Comparison of ENCODE assay signal across 26 cellular contexts in the genomic region with DNA sequence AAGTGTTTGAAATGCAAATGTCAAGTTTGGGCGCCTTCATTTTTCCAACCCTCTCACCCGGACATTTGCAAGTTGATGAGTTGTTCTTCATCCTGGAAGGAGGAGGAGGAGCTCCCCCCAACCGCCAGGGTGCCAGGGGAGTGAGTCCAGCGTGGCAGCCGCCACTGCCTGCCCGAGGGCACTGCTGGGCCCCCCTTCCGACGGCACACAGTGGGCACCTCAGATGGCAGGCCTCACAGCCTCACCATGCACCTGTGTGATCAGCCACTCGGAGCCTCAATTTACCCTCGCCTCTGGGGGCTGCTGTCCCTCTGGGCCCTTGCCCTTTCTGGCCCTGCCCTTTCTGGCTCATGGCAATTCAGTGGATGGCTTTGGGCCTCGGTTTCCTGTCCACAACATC. TPM values are rescaled to one million over a fixed set of nuclear protein-coding genes. Genes with fewer than 3 reads are reported as not detected.
DNase-seq lines count a peak whose midpoint lies in the region; ATAC-seq and TF ChIP-seq lines count a peak whose summit lies in the region.
"Had no signal": no experiment of that assay in that cellular context is flagged by ENCODE, and none has a peak within 500 bp of the region (broad histone marks: within the 10 kb centered on the region; RNA-seq: fewer than 3 reads in every experiment).

No MANE protein-coding gene starts in this region.

- no peak overlapping the region for H3K27ac Mint-ChIP-seq in endodermal cell
- H3K27ac Mint-ChIP-seq: activated CD4-positive, alpha-beta memory T cell treated with anti-CD3 and anti-CD28 coated beads for 36 hours; natural killer cell treated with Interleukin-12 subunit alpha and Interleukin-12 subunit beta and Interleukin-15 and Interleukin-18, amount 100 ng/mL, for 72 hours had no signal

- no peak for ATAC-seq in HG02571 (IDR thresholded peaks at IDR 0.05; ENCODE audit: unreplicated experiment)
- ATAC-seq: GM12878, mucosa of descending colon had no signal

- H3K27ac ChIP-seq in endodermal cell (ENCODE audit: low read depth, low read length) (no peak overlapping the region), stomach (no peak overlapping the region), esophagus squamous epithelium (no peak overlapping the region)
- H3K27ac ChIP-seq: breast epithelium, lower lobe of right lung, ovary, transverse colon had no signal

- H3K27me3 Mint-ChIP-seq in endodermal cell (ENCODE audit: insufficient read depth), result peaks cover 25% of the 10 kb centered on the region

- no peaks in the 10 kb centered on the region; the same call in 1 of the 2 replicates for H3K27me3 ChIP-seq in H7 (ENCODE audit: control insufficient read depth, insufficient read depth, low read length)
- H3K27me3 ChIP-seq in endodermal cell (ENCODE audit: control insufficient read depth, insufficient read depth, low read length, poor library complexity, severe bottlenecking), result no peaks in the 10 kb centered on the region
- H3K27me3 ChIP-seq in stomach, result peaks cover 0 to 10% (median 0%) of the 10 kb centered on the region in 3 donors
- H3K27me3 ChIP-seq in esophagus squamous epithelium, result peaks cover 0 to 32% (median 0%) of the 10 kb centered on the region in 4 donors
- H3K27me3 ChIP-seq: ovary, transverse colon had no signal

- H3K36me3 ChIP-seq in H7 (replicated peaks; ENCODE audit: control insufficient read depth, insufficient read depth, low read length) (no peaks in the 10 kb centered on the region), endodermal cell (ENCODE audit: control insufficient read depth, insufficient read depth, low read length) (no peaks in the 10 kb centered on the region), stomach (no peaks in the 10 kb centered on the region), esophagus squamous epithelium (no peaks in the 10 kb centered on the region)
- H3K36me3 ChIP-seq: breast epithelium, lower lobe of right lung, ovary, transverse colon had no signal

- peaks cover 40% of the 10 kb centered on the region for H3K9me3 Mint-ChIP-seq in endodermal cell
- H3K9me3 Mint-ChIP-seq: natural killer cell treated with Interleukin-12 subunit alpha and Interleukin-12 subunit beta and Interleukin-15 and Interleukin-18, amount 100 ng/mL, for 72 hours had no signal

- H3K4me3 Mint-ChIP-seq in endodermal cell, result no peak overlapping the region
- H3K4me3 Mint-ChIP-seq: activated CD4-positive, alpha-beta memory T cell treated with anti-CD3 and anti-CD28 coated beads for 36 hours; natural killer cell treated with Interleukin-12 subunit alpha and Interleukin-12 subunit beta and Interleukin-15 and Interleukin-18, amount 100 ng/mL, for 72 hours had no signal

- H3K4me1 Mint-ChIP-seq in endodermal cell, result peaks cover 2% of the 10 kb centered on the region

- no peak for TF ChIP-seq POLR2A in stomach (IDR thresholded peaks at IDR 0.05)
- no peak for TF ChIP-seq POLR2A in esophagus squamous epithelium (IDR thresholded peaks at IDR 0.05)

- intact Hi-C loops in stomach (cut with DNase I; ENCODE audit: low total_unique reads), result no loop called here
- intact Hi-C loops in esophagus squamous epithelium (cut with DNase I), result no loop called here

- H3K9ac ChIP-seq in endodermal cell (ENCODE audit: extremely low read depth, low read length, poor library complexity, severe bottlenecking), result no peak overlapping the region

- WGBS in endodermal cell (ENCODE audit: insufficient coverage in 1 of 2, insufficient read length in 1 of 2), 2 experiments, result 61 to 81% methylated on average over 4 to 11 of the region's 11 CpGs
- WGBS in stomach, 5 donors, result 64 to 79% (median 74%) methylated on average over 11 of the region's 11 CpGs
- WGBS in esophagus squamous epithelium, 2 donors, result 73 to 88% methylated on average over 9 of the region's 11 CpGs

- DNase-seq in Daoy (ENCODE audit: low read depth), result peak; percentile 1
- peak; percentile 68 for DNase-seq in H7
- DNase-seq in endodermal cell, result peak; percentile 49
- peak; percentile 22 for DNase-seq in stomach
- DNase-seq in AG08395 (ENCODE audit: low spot score), result no peak
- no peak for DNase-seq in esophagus squamous epithelium (lab: John Stamatoyannopoulos, UW)
- DNase-seq: activated naive CD4-positive, alpha-beta T cell treated with Interleukin-2 at 50 U/mL for 16 hours; activated T-cell treated with anti-CD3 and anti-CD28 coated beads for 4 hours; amygdala; effector memory CD4-positive, alpha-beta T cell; EL; erythroblast; GOT3; NCI-H1092; NCI-H1930; NCI-H524 treated with DMSO at 0.1 percent for 48 hours; SIG-M5; transverse colon had no signal

- H3K9me3 ChIP-seq in endodermal cell (ENCODE audit: control insufficient read depth, low read length) (peaks cover 25% of the 10 kb centered on the region), stomach (peaks cover 0 to 36% (median 29%) of the 10 kb centered on the region in 4 donors), esophagus squamous epithelium (peaks cover 0 to 15% (median 9%) of the 10 kb centered on the region in 3 donors)
- H3K9me3 ChIP-seq: ovary had no signal

- no peak for TF ChIP-seq EP300 in stomach (IDR thresholded peaks at IDR 0.05)

- H3K4me1 ChIP-seq in endodermal cell (ENCODE audit: control insufficient read depth, insufficient read depth, low read length) (no peaks in the 10 kb centered on the region), stomach (no peaks in the 10 kb centered on the region), esophagus squamous epithelium (no peaks in the 10 kb centered on the region)
- H3K4me1 ChIP-seq: breast epithelium, lower lobe of right lung, transverse colon had no signal

- H3K36me3 Mint-ChIP-seq in endodermal cell (ENCODE audit: low read depth), result peaks cover 21% of the 10 kb centered on the region

- H3K4me3 ChIP-seq in H7 (ENCODE audit: insufficient read depth, low read depth, low read length) (no peak overlapping the region), endodermal cell (ENCODE audit: low read length) (no peak overlapping the region), stomach (no peak overlapping the region), esophagus squamous epithelium (no peak overlapping the region)
- H3K4me3 ChIP-seq: breast epithelium, GM12878, lower lobe of right lung, mucosa of descending colon, ovary, transverse colon had no signal

- TF ChIP-seq CTCF in endodermal cell (conservative IDR thresholded peaks at IDR 0.05), result no peak
- TF ChIP-seq CTCF in stomach (IDR thresholded peaks at IDR 0.05), result no peak
- no peak for TF ChIP-seq CTCF in esophagus squamous epithelium (IDR thresholded peaks at IDR 0.05)

RNA-seq across cellular contexts. Expression of a gene that starts 35.3 kb away (rescaled TPM):
- total RNA-seq in Daoy (2014; rRNA removed; shearing (Covaris generic)), result 0.15 and 1.1 TPM in 2 replicates
- total RNA-seq in H7 (2014; rRNA removed; shearing (Covaris generic)), result 16.0 and 19.9 TPM in 2 replicates
- total RNA-seq in endodermal cell (1 to 10 TPM; 2.1 to 5.0 TPM), stomach (1 to 10 TPM in 1 of 5 donors, under 1 TPM in 3, not detected in 1; 0.43 to 4.3 (median 0.50) TPM), esophagus squamous epithelium (1 to 10 TPM in 1 of 4 donors, under 1 TPM in 3; 0.38 to 3.3 (median 0.48) TPM)
- 13.6 TPM for polyA plus RNA-seq in endodermal cell (2013, experiment 1 of 2)
- polyA plus RNA-seq in endodermal cell (2013, experiment 2 of 2), result 12.4 TPM
- under 1 TPM; 0.19 to 0.76 (median 0.53) TPM for polyA plus RNA-seq in stomach
- total RNA-seq: GM12878 had no signal

Comparison
In these comparisons a context has a peak if more than half of its experiments do, and no peak if none do; other contexts are left out.
1. DNase-seq: peak in Daoy (single experiment), H7 (single experiment), endodermal cell (single experiment) and stomach (single experiment); none in AG08395 (single experiment) and esophagus squamous epithelium (single experiment).